Comparison of ENCODE assay signal across 32 cellular contexts in the genomic region with DNA sequence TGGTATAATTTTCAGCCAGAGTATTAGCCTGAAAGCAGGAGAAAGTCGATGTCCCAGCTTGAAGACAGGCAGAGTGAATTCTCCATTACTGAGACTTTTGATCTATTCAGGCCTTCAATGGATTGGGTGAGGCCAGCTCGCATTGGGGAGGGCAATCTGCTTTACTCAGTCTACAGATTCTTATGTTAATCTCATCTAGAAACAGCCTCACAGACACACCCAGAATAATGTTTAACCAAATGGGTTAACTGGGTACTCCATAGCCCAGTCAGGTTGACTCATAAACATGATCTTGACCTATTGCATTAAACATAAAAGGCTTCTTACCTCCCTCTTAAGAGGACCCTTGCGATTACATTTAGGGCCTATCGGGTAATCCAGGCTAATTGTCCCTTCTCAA.
DNase-seq lines count a peak whose midpoint lies in the region; ATAC-seq, FAIRE-seq and TF ChIP-seq lines count a peak whose summit lies in the region.
"Had no signal": no experiment of that assay in that cellular context is flagged by ENCODE, and none has a peak within 500 bp of the region (broad histone marks: within the 10 kb centered on the region; RNA-seq: fewer than 3 reads in every experiment).

No MANE protein-coding gene starts in this region.

- no peak for FAIRE-seq in urothelium cell line (lab: Jason Lieb, UNC)
- FAIRE-seq: GM12878 had no signal

- ATAC-seq in RWPE2 (ENCODE audit: low read depth): no peak
- ATAC-seq: activated T-helper 17 cell treated with anti-CD3 and anti-CD28 coated beads, Interleukin-2, amount 50 U/mL, for 72 hours; GM12878; left lobe of liver had no signal

- H3K27me3 ChIP-seq in HAP-1 (ENCODE audit: low read depth): no peaks in the 10 kb centered on the region
- H3K27me3 ChIP-seq in RWPE2 (ENCODE audit: insufficient read depth, poor library complexity, severe bottlenecking): no peaks in the 10 kb centered on the region
- H3K27me3 ChIP-seq in transverse colon: no peaks in the 10 kb centered on the region
- H3K27me3 ChIP-seq: breast epithelium, esophagus squamous epithelium, ovary, stomach, tibial nerve had no signal

- in situ Hi-C loops in HAP-1 (cut with MboI; ENCODE audit: low sequenced_read_pairs) (no loop called here), transverse colon (cut with MboI; ENCODE audit: low pct_ligation_motif_present in 1 of 4, low pct_unique_long_range_greater_than_20kb in 1 of 4, low sequenced_read_pairs in 3 of 4) (no loop called here)

- DNase-seq in HAP-1 (ENCODE audit: low spot score in 2 of 2) (peak; percentile 29 to 54), RWPE2 (ENCODE audit: low spot score) (no peak), kidney glomerular epithelial cell (lab: John Stamatoyannopoulos, UW) (peak; percentile 25), transverse colon (peak; percentile 59), NOMO-1 treated with dmso at 0.1 percent for 144 hours (lab: John Stamatoyannopoulos, UW; ENCODE audit: unreplicated experiment) (no peak), DMS153 (lab: John Stamatoyannopoulos, UW) (no peak), urothelium cell line (ENCODE audit: low spot score) (no peak)
- DNase-seq: activated CD4-positive, alpha-beta memory T cell treated with anti-CD3 and anti-CD28 coated beads, Interleukin-2, amount 10 ng/mL, durations not matched to agents 7 days and 5 days; activated CD8-positive, alpha-beta memory T cell treated with anti-CD3 and anti-CD28 coated beads, Interleukin-2, amount 50 U/mL, for 48 hours; amygdala; effector memory CD4-positive, alpha-beta T cell; esophagus squamous epithelium; foreskin melanocyte; hippocampal formation; Karpas-422; midbrain; NCI-H1436; NCI-H510A; ovary; retina; stimulated activated CD4-positive, alpha-beta T cell treated with anti-CD3 and anti-CD28 coated beads, Interleukin-1b, Interleukin-23, amount 100 ng/mL, for 48 hours; stimulated activated CD8-positive, alpha-beta memory T cell treated with anti-CD3 and anti-CD28 coated beads, Interleukin-4, amount 100 ng/mL, for 48 hours; stomach; T-helper 1 cell had no signal

- H3K36me3 ChIP-seq in HAP-1 (replicated peaks): no peaks in the 10 kb centered on the region
- no peaks in the 10 kb centered on the region for H3K36me3 ChIP-seq in RWPE2 (ENCODE audit: low read depth)
- H3K36me3 ChIP-seq in transverse colon: no peaks in the 10 kb centered on the region
- H3K36me3 ChIP-seq: breast epithelium, esophagus squamous epithelium, ovary, stomach had no signal

- TF ChIP-seq EP300 in transverse colon (IDR thresholded peaks at IDR 0.05; ENCODE audit: low read depth): no peak

- H3K27ac ChIP-seq in RWPE2 (ENCODE audit: poor library complexity, severe bottlenecking): peak overlapping the region; percentile 42
- H3K27ac ChIP-seq in transverse colon: peak overlapping the region; percentile 71 to 85 (median 83)
- H3K27ac ChIP-seq: breast epithelium, C4-2B, esophagus squamous epithelium, HL-60, ovary, stomach, tibial nerve had no signal

- H3K9me3 ChIP-seq in HAP-1: no peaks in the 10 kb centered on the region
- no peaks in the 10 kb centered on the region for H3K9me3 ChIP-seq in RWPE2 (ENCODE audit: severe bottlenecking)
- no peaks in the 10 kb centered on the region for H3K9me3 ChIP-seq in transverse colon
- H3K9me3 ChIP-seq: breast epithelium, esophagus squamous epithelium, ovary, stomach had no signal

- intact Hi-C loops in transverse colon (cut with DNase I; ENCODE audit: low total_unique reads): no loop called here

- no peak for TF ChIP-seq POLR2A in transverse colon (IDR thresholded peaks at IDR 0.05)

- 56 to 59% methylated on average over 2 to 4 of the region's 4 CpGs for WGBS in transverse colon (ENCODE audit: low coverage in 1 of 2), 2 donors

- TF ChIP-seq CTCF in RWPE2 (IDR thresholded peaks at IDR 0.05; ENCODE audit: poor library complexity, severe bottlenecking) (no peak), transverse colon (IDR thresholded peaks at IDR 0.05) (no peak)

- H3K4me1 ChIP-seq in HAP-1 (peaks cover 11% of the 10 kb centered on the region), RWPE2 (ENCODE audit: insufficient read depth, poor library complexity, severe bottlenecking) (peaks cover 13% of the 10 kb centered on the region), transverse colon (peaks cover 3 to 40% (median 16%) of the 10 kb centered on the region in 4 donors)
- H3K4me1 ChIP-seq: breast epithelium, esophagus squamous epithelium, stomach, tibial nerve had no signal

- H3K4me3 ChIP-seq in HAP-1 (no peak overlapping the region), RWPE2 (ENCODE audit: severe bottlenecking) (no peak overlapping the region), transverse colon (peak overlapping the region in 1 of 4 donors; percentile 18)
- H3K4me3 ChIP-seq: breast epithelium, esophagus squamous epithelium, GM12878, ovary, smooth muscle cell, stomach, tibial nerve had no signal

Comparison
In these comparisons a context has a peak if more than half of its experiments do, and no peak if none do; other contexts are left out.
1. DNase-seq: peak in HAP-1 (2 of 2), kidney glomerular epithelial cell (single experiment) and transverse colon (single experiment); none in RWPE2 (single experiment), NOMO-1 treated with dmso at 0.1 percent for 144 hours (single experiment), DMS153 (single experiment) and urothelium cell line (single experiment).